Comparison of ENCODE assay signal across 31 cellular contexts in the genomic region with DNA sequence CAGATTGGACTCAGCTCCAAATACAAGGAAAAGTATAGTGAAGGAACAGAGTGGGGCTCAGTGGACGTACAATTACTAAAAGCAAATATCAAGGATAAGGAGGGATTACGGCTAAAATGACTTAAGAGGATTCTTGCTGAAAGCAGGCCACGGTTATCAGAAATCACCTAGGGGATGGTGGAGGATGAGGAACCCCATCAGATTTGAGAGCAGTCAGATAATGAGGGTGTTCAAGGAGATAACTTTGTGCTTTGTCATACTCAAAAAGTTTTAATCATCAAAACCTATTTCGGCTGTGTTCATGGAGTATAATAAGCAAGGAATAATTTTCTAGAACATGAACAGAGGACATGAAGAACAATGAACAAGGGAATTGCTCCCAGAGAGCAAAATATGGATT.
"Had no signal": no experiment of that assay in that cellular context is flagged by ENCODE, and none has a peak within 500 bp of the region (broad histone marks: within the 10 kb centered on the region; RNA-seq: fewer than 3 reads in every experiment).

No MANE protein-coding gene starts in this region.

- H3K9ac ChIP-seq: SK-N-SH had no signal

- ATAC-seq: activated naive CD4-positive, alpha-beta T cell treated with anti-CD3 and anti-CD28 coated beads, Interleukin-2, amount 50 U/mL, for 72 hours; activated T-cell treated with anti-CD3 and anti-CD28 coated beads, Interleukin-2, amount 50 U/mL, for 4 hours; Panc1; T-helper 17 cell had no signal

- H3K4me3 ChIP-seq: SJSA1 had no signal

- DNase-seq: activated B cell treated with CpG ODN at 0.5 μM for 24 hours; activated CD4-positive, alpha-beta memory T cell treated with anti-CD3 and anti-CD28 coated beads for 36 hours; activated CD4-positive, alpha-beta T cell treated with anti-CD3 and anti-CD28 coated beads for 4 hours; activated CD4-positive, alpha-beta T cell treated with anti-CD3 and anti-CD28 coated beads, Interleukin-2, amount 50 U/mL, for 1 hour; activated CD4-positive, CD25-positive, alpha-beta regulatory T cell treated with anti-CD3 and anti-CD28 coated beads, Interleukin-2, amount 50 U/mL, for 72 hours; activated CD8-positive, alpha-beta memory T cell treated with anti-CD3 and anti-CD28 coated beads, Interleukin-2, amount 50 U/mL, for 4 hours; activated gamma-delta T cell treated with Interleukin-2 at 50 U/mL for 16 hours; activated naive CD4-positive, alpha-beta T cell treated with anti-CD3 and anti-CD28 coated beads for 36 hours; activated T-cell treated with anti-CD3 and anti-CD28 coated beads for 4 hours; activated T-cell treated with anti-CD3 and anti-CD28 coated beads, Interleukin-2, amount 50 U/mL, for 4 hours; anterior cingulate cortex; caudate nucleus; cerebellar nuclear complex; NCI-H1092 treated with DMSO at 0.1 percent for 48 hours; NCI-H1417; NCI-H146; NCI-H187; NCI-H2029 treated with DMSO at 0.1 percent for 48 hours; NCI-H2107; NCI-H2171; NCI-H510A; NCI-H526 treated with DMSO at 0.1 percent for 48 hours; NCI-H774; SHP77; SK-N-SH; T-helper 17 cell had no signal

- H3K27me3 ChIP-seq: SJSA1 had no signal

- H3K4me2 ChIP-seq: SK-N-SH had no signal

- H3K9me3 ChIP-seq: SJSA1, SK-N-SH had no signal

- FAIRE-seq: bronchial epithelial cell had no signal

- H3K27ac ChIP-seq: SJSA1, VCaP had no signal

- H3K36me3 ChIP-seq: SJSA1 had no signal
